1 cellular context compared by ENCODE assay signal in the genomic region with DNA sequence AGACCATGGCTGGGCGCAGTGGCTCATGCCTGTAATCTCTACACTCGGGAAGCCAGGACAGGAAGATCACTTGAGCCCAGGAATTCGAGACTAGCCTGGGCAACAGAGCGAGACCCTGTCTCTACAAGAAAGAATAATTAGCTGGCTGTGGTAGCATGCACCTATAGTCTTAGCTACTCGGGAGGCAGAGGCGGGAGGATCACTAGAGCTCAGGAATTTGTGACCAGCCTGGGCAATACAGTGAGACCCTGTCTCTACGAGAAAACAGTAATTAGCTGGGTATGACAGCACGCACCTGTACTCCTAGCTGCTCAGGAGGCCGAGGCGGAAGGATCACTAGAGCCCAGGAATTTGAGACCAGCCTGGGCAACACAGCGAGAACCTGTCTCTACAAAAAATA.
TF ChIP-seq lines count a peak whose summit lies in the region.

No MANE protein-coding gene starts in this region.

TF ChIP-seq in HepG2, 621 proteins besides CTCF, POLR2A, EP300 and RAD21:
- TF ChIP-seq, protein P1, sequence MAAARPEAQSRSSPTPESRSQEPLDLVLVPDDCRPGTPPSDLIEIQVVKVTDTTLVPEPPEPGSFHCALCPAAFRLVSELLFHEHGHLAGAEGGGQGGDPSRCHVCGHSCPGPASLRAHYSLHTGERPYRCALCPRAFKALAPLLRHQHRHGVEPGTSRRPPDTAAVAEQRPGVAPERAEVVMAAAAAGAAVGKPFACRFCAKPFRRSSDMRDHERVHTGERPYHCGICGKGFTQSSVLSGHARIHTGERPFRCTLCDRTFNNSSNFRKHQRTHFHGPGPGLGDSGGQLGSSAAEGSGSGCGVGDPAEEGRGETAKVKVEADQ (CRISPR knock-in tag; IDR thresholded peaks at IDR 0.05; ENCODE audit: borderline replicate concordance), result no peak
- TF ChIP-seq FOXK2 (IDR thresholded peaks at IDR 0.05), result no peak
- TF ChIP-seq JUND (CRISPR knock-in tag; IDR thresholded peaks at IDR 0.05), result no peak
- TF ChIP-seq ZNF772 (CRISPR knock-in tag; IDR thresholded peaks at IDR 0.05), result no peak
- TF ChIP-seq, protein P2, sequence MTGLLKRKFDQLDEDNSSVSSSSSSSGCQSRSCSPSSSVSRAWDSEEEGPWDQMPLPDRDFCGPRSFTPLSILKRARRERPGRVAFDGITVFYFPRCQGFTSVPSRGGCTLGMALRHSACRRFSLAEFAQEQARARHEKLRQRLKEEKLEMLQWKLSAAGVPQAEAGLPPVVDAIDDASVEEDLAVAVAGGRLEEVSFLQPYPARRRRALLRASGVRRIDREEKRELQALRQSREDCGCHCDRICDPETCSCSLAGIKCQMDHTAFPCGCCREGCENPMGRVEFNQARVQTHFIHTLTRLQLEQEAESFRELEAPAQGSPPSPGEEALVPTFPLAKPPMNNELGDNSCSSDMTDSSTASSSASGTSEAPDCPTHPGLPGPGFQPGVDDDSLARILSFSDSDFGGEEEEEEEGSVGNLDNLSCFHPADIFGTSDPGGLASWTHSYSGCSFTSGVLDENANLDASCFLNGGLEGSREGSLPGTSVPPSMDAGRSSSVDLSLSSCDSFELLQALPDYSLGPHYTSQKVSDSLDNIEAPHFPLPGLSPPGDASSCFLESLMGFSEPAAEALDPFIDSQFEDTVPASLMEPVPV (CRISPR knock-in tag; IDR thresholded peaks at IDR 0.05), result no peak
- TF ChIP-seq JDP2 (CRISPR knock-in tag; IDR thresholded peaks at IDR 0.05; ENCODE audit: borderline replicate concordance), result no peak
- 0 out of 2 replicates have a peak, but pooled peaks have one; percentile 24 for TF ChIP-seq ZNF121 (CRISPR knock-in tag; IDR thresholded peaks at IDR 0.05)
- no peak for TF ChIP-seq SIN3A (IDR thresholded peaks at IDR 0.05; ENCODE audit: borderline replicate concordance, low read depth, low read length)
